1 cellular context compared by ENCODE assay signal in genomic region chr7:7972927-7973594, GRCh38.
TF ChIP-seq lines count a peak whose summit lies in the region.

No MANE protein-coding gene starts in this region.

TF ChIP-seq in SK-N-SH, 30 proteins besides CTCF, POLR2A, EP300 and RAD21 (continued from another document):
- TF ChIP-seq GABPA (IDR thresholded peaks at IDR 0.05; ENCODE audit: low read depth) = no peak
- no peak for TF ChIP-seq RCOR1 (IDR thresholded peaks at IDR 0.05; ENCODE audit: low read length)
- no peak for TF ChIP-seq MEF2A (IDR thresholded peaks at IDR 0.05; ENCODE audit: borderline replicate concordance, low read depth)
- TF ChIP-seq USF2 (IDR thresholded peaks at IDR 0.05; ENCODE audit: borderline replicate concordance, low read depth, low read length) = no peak
- no peak for TF ChIP-seq JUND (IDR thresholded peaks at IDR 0.05)
- no peak for TF ChIP-seq FOXM1 (IDR thresholded peaks at IDR 0.05; ENCODE audit: low read depth)
- TF ChIP-seq CHD2 (IDR thresholded peaks at IDR 0.05; ENCODE audit: low read length, partially characterized antibody) = no peak
- TF ChIP-seq GATA2 (CRISPR knock-in tag; IDR thresholded peaks at IDR 0.05) = no peak
- no peak for TF ChIP-seq POLR2AphosphoS5 (IDR thresholded peaks at IDR 0.05; ENCODE audit: low read depth, low read length)
- no peak for TF ChIP-seq NRF1 (IDR thresholded peaks at IDR 0.05; ENCODE audit: low read depth, low read length)
